Comparison of ENCODE assay signal across 8 cellular contexts in the genomic region with DNA sequence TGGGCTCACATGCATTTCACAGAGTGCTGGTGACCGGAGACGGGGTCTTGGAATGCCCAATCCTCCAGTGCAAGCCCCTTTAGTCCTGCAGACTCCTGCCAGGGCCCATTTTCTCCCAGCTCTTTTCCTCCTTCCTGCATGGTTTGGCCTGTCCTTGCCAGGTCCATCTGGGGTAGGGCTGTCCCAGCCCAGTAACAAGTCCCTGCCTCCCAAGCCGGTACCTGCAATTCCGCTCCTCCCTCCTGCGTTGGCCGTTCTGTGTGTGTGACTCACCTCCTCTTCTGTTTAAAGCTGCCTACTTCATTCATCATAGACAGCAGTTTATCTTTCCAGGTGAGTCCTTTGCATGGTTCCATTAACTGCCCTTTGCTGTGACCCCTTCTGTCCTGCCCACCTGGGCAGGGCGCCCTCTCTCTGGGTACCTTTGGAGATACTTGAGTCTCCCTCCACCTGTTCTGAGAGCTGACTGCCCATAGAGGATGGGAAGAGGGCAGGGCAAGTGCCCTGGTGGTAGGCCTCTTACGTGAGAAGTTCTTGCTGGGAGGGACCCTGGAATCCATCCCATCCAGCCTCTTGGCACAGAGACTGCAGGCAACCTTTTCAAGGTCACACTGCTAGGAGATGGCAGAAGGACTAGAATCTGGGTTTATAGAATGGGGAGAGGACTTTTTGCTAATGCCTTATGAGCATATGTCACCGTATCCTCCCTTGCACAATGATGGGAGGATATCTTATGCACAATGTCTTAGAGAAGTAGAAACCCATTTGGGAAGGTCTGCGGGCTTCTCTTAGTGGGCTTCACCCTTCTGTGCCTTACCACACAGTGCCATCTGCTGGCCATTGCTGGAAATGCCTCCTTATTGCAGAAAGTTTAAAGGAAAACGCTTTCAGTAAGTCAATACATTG. TPM values are rescaled to one million over a fixed set of nuclear protein-coding genes. Genes with fewer than 3 reads are reported as not detected.
A peak's percentile ranks its signal among the peaks of the same experiment; 100 is the strongest.
DNase-seq lines count a peak whose midpoint lies in the region; ATAC-seq and TF ChIP-seq lines count a peak whose summit lies in the region.

No MANE protein-coding gene starts in this region.

- TF ChIP-seq CTCF in AG09309 (IDR thresholded peaks at IDR 0.05; ENCODE audit: control insufficient read depth, insufficient read depth, low read depth, low read length, missing control alignments) (peak; percentile 89), GM23338 (conservative IDR thresholded peaks at IDR 0.05; ENCODE audit: low read depth in 2 of 2) (peak; percentile 91 to 98), left lung (IDR thresholded peaks at IDR 0.05) (peak; percentile 83 to 90)

- no peaks in the 10 kb centered on the region for H3K9me2 ChIP-seq in GM23338 (ENCODE audit: insufficient read depth)

- no peaks in the 10 kb centered on the region for H3K27me3 ChIP-seq in GM23338 (ENCODE audit: insufficient read depth)
- no peaks in the 10 kb centered on the region for H3K27me3 ChIP-seq in left lung

- no peaks in the 10 kb centered on the region for H3K79me2 ChIP-seq in GM23338 (replicated peaks; ENCODE audit: insufficient read depth)

- no peak overlapping the region for H2AFZ ChIP-seq in GM23338

- ATAC-seq in GM23338 (peak; percentile 48), left lung (peak; percentile 80), GM19035 (IDR thresholded peaks at IDR 0.05; ENCODE audit: unreplicated experiment) (no peak)

- DNase-seq in AG09309 (ENCODE audit: low read depth) (peak; percentile 40), GM23338 (ENCODE audit: low spot score) (peak; percentile 90), NCI-H748 (lab: John Stamatoyannopoulos, UW; ENCODE audit: unreplicated experiment) (peak; percentile 75), dermis blood vessel endothelial cell (peak; percentile 90), left lung (peak in 1 of 2 donors; percentile 69)
- peak; percentile 75 to 77 for DNase-seq in activated CD4-positive, alpha-beta T cell treated with anti-CD3 and anti-CD28 coated beads, Interleukin-2, amount 50 U/mL, for 24 hours (ENCODE audit: low read depth in 1 of 2, low spot score in 1 of 2)
- peak; percentile 50 to 81 (median 65) for DNase-seq in stimulated activated CD4-positive, alpha-beta T cell treated with anti-CD3 and anti-CD28 coated beads, TNF-alpha, amount 100 ng/mL, for 1 hour (ENCODE audit: low read depth in 3 of 3, low spot score in 1 of 3)

- H3K4me2 ChIP-seq in GM23338: no peak overlapping the region

- no peaks in the 10 kb centered on the region for H3K9me3 ChIP-seq in left lung

- H3K27ac ChIP-seq in GM23338 (ENCODE audit: low read depth) (no peak overlapping the region), left lung (no peak overlapping the region)

- no peaks in the 10 kb centered on the region for H3F3A ChIP-seq in GM23338 (replicated peaks; ENCODE audit: low read depth)

- peaks cover 12% of the 10 kb centered on the region for H3K4me1 Mint-ChIP-seq in GM23338

- intact Hi-C loops in left lung (cut with DNase I): loop anchor here in 1 of 2 donors (5.0 kb wide), 3 partner anchors 46 to 364 kb away; no protein-coding TSS in a partner anchor

- H3K9me3 Mint-ChIP-seq in GM23338: no peaks in the 10 kb centered on the region; the same call in 2 of the 3 replicates

- H3K27me3 Mint-ChIP-seq in GM23338 (ENCODE audit: insufficient read depth, low read depth, poor library complexity): peaks cover 7% of the 10 kb centered on the region

- H3K4me3 ChIP-seq in AG09309 (ENCODE audit: control insufficient read depth, low read depth, low read length): no peak overlapping the region
- no peak overlapping the region for H3K4me3 ChIP-seq in GM23338
- no peak overlapping the region for H3K4me3 ChIP-seq in left lung

- H3K27ac Mint-ChIP-seq in GM23338: no peak overlapping the region

- no peaks in the 10 kb centered on the region; the same call in 1 of the 2 replicates for H3K36me3 ChIP-seq in GM23338 (ENCODE audit: insufficient read depth)
- peaks cover 0 to 64% of the 10 kb centered on the region in 2 donors for H3K36me3 ChIP-seq in left lung

- H3K4me3 Mint-ChIP-seq in GM23338: no peak overlapping the region

- H3K4me1 ChIP-seq in GM23338 (ENCODE audit: insufficient read depth): peaks cover 5% of the 10 kb centered on the region; the same call in 1 of the 2 replicates
- H3K4me1 ChIP-seq in left lung: peaks cover 0 to 10% of the 10 kb centered on the region in 2 donors

- H3K36me3 Mint-ChIP-seq in GM23338 (ENCODE audit: low read depth): peaks cover 30% of the 10 kb centered on the region

- no peaks in the 10 kb centered on the region for H4K20me1 ChIP-seq in GM23338 (replicated peaks; ENCODE audit: insufficient read depth)

TF ChIP-seq in GM23338, 12 proteins besides CTCF, POLR2A, EP300 and RAD21 (continues in another document):
- TF ChIP-seq STAT1 (IDR thresholded peaks at IDR 0.05; ENCODE audit: unreplicated experiment) (no peak), EZH2phosphoT487 (IDR thresholded peaks at IDR 0.05; ENCODE audit: unreplicated experiment) (no peak), NANOG (IDR thresholded peaks at IDR 0.05; ENCODE audit: borderline replicate concordance) (no peak), POLR2AphosphoS5 (IDR thresholded peaks at IDR 0.05; ENCODE audit: low read depth) (no peak), ZNF331 (CRISPR knock-in tag; IDR thresholded peaks at IDR 0.05; ENCODE audit: low read depth) (no peak), JUNB (IDR thresholded peaks at IDR 0.05; ENCODE audit: unreplicated experiment) (no peak)
- TF ChIP-seq, protein P1, sequence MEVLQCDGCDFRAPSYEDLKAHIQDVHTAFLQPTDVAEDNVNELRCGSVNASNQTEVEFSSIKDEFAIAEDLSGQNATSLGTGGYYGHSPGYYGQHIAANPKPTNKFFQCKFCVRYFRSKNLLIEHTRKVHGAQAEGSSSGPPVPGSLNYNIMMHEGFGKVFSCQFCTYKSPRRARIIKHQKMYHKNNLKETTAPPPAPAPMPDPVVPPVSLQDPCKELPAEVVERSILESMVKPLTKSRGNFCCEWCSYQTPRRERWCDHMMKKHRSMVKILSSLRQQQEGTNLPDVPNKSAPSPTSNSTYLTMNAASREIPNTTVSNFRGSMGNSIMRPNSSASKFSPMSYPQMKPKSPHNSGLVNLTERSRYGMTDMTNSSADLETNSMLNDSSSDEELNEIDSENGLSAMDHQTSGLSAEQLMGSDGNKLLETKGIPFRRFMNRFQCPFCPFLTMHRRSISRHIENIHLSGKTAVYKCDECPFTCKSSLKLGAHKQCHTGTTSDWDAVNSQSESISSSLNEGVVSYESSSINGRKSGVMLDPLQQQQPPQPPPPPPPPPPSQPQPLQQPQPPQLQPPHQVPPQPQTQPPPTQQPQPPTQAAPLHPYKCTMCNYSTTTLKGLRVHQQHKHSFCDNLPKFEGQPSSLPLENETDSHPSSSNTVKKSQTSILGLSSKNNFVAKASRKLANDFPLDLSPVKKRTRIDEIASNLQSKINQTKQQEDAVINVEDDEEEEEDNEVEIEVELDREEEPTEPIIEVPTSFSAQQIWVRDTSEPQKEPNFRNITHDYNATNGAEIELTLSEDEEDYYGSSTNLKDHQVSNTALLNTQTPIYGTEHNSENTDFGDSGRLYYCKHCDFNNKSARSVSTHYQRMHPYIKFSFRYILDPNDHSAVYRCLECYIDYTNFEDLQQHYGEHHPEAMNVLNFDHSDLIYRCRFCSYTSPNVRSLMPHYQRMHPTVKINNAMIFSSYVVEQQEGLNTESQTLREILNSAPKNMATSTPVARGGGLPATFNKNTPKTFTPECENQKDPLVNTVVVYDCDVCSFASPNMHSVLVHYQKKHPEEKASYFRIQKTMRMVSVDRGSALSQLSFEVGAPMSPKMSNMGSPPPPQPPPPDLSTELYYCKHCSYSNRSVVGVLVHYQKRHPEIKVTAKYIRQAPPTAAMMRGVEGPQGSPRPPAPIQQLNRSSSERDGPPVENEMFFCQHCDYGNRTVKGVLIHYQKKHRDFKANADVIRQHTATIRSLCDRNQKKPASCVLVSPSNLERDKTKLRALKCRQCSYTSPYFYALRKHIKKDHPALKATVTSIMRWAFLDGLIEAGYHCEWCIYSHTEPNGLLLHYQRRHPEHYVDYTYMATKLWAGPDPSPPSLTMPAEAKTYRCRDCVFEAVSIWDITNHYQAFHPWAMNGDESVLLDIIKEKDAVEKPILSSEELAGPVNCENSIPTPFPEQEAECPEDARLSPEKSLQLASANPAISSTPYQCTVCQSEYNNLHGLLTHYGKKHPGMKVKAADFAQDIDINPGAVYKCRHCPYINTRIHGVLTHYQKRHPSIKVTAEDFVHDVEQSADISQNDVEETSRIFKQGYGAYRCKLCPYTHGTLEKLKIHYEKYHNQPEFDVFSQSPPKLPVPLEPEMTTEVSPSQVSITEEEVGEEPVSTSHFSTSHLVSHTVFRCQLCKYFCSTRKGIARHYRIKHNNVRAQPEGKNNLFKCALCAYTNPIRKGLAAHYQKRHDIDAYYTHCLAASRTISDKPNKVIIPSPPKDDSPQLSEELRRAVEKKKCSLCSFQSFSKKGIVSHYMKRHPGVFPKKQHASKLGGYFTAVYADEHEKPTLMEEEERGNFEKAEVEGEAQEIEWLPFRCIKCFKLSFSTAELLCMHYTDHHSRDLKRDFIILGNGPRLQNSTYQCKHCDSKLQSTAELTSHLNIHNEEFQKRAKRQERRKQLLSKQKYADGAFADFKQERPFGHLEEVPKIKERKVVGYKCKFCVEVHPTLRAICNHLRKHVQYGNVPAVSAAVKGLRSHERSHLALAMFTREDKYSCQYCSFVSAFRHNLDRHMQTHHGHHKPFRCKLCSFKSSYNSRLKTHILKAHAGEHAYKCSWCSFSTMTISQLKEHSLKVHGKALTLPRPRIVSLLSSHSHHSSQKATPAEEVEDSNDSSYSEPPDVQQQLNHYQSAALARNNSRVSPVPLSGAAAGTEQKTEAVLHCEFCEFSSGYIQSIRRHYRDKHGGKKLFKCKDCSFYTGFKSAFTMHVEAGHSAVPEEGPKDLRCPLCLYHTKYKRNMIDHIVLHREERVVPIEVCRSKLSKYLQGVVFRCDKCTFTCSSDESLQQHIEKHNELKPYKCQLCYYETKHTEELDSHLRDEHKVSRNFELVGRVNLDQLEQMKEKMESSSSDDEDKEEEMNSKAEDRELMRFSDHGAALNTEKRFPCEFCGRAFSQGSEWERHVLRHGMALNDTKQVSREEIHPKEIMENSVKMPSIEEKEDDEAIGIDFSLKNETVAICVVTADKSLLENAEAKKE (CRISPR knock-in tag; IDR thresholded peaks at IDR 0.05): no peak
- TF ChIP-seq, protein P2, sequence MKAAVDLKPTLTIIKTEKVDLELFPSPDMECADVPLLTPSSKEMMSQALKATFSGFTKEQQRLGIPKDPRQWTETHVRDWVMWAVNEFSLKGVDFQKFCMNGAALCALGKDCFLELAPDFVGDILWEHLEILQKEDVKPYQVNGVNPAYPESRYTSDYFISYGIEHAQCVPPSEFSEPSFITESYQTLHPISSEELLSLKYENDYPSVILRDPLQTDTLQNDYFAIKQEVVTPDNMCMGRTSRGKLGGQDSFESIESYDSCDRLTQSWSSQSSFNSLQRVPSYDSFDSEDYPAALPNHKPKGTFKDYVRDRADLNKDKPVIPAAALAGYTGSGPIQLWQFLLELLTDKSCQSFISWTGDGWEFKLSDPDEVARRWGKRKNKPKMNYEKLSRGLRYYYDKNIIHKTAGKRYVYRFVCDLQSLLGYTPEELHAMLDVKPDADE (IDR thresholded peaks at IDR 0.05): no peak

RNA-seq across cellular contexts. Expression of a gene that starts 29.7 kb away (rescaled TPM):
- 0.73 and 1.6 TPM in 2 replicates for total RNA-seq in GM23338 (2014; rRNA removed; shearing (Covaris generic))
- 0.48 and 1.8 TPM in 2 replicates for polyA plus RNA-seq in GM23338 (2016; fragmentation: Nextera tagmentation; extraction: Ambion mirVana)
- total RNA-seq in dermis blood vessel endothelial cell (41.5 and 47.3 TPM in 2 replicates), left lung (100 to 1,000 TPM in 1 of 2 donors, 10 to 100 TPM in 1; 83.3 to 149 TPM)

Comparison
In these comparisons a context has a peak if more than half of its experiments do, and no peak if none do; other contexts are left out.
1. RNA of a gene that starts 29.7 kb away (total RNA-seq): 83.3 to 149 TPM in left lung and 41.5 to 47.3 TPM in dermis blood vessel endothelial cell; 0.73 to 1.6 TPM in GM23338; every median in the first group is over 10 times any median in the second.
2. Peak in every context shown above with its lines, with median percentiles within 50 percentile points of each other: CTCF ChIP-seq.